14 cellular contexts compared by ENCODE assay signal in the genomic region with DNA sequence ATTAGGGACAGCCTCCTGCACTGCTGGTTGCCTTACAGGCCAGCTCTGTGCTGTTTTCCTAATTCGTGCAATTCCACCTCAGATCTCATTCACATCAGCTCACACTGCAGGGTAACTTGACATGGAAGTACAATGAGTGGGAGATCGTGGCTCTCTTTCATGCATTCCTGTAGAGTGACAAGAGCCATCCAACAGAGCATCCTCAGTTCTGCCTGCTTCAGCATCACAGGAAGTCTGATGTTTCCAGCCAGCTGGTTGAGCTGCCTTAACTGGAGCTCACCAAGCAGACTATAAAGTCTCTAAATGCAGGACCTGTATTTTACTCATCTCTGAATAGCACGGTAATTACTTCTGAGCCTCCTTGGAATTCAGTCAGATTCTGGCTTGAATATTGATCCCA. TPM values are rescaled to one million over a fixed set of nuclear protein-coding genes. Genes with fewer than 3 reads are reported as not detected.
DNase-seq lines count a peak whose midpoint lies in the region; ATAC-seq and TF ChIP-seq lines count a peak whose summit lies in the region.
"Had no signal": no experiment of that assay in that cellular context is flagged by ENCODE, and none has a peak within 500 bp of the region (broad histone marks: within the 10 kb centered on the region; RNA-seq: fewer than 3 reads in every experiment).

No MANE protein-coding gene starts in this region.

- peak overlapping the region; percentile 83 to 88 for H3K27ac ChIP-seq in thoracic aorta
- H3K27ac ChIP-seq: HL-60 had no signal

- no peak overlapping the region for H3K4me3 ChIP-seq in thoracic aorta
- H3K4me3 ChIP-seq: testis had no signal

- ATAC-seq in thoracic aorta (ENCODE audit: insufficient number of reproducible peaks, low FRiP score, low read depth): no peak
- no peak for ATAC-seq in GM19463 (IDR thresholded peaks at IDR 0.05; ENCODE audit: unreplicated experiment)

- H3K4me3 Mint-ChIP-seq in activated naive CD4-positive, alpha-beta T cell treated with anti-CD3 and anti-CD28 coated beads, Interleukin-2, amount 10 ng/mL, durations not matched to agents 7 days and 5 days: peak overlapping the region; percentile 79
- peak overlapping the region; percentile 9 to 86 (median 82) for H3K4me3 Mint-ChIP-seq in immature natural killer cell

- peaks cover 51% of the 10 kb centered on the region for H3K4me1 Mint-ChIP-seq in activated naive CD4-positive, alpha-beta T cell treated with anti-CD3 and anti-CD28 coated beads, Interleukin-2, amount 10 ng/mL, durations not matched to agents 7 days and 5 days
- peaks cover 43 to 45% of the 10 kb centered on the region in 2 donors for H3K4me1 Mint-ChIP-seq in immature natural killer cell

- H3K27ac Mint-ChIP-seq in activated naive CD4-positive, alpha-beta T cell treated with anti-CD3 and anti-CD28 coated beads, Interleukin-2, amount 10 ng/mL, durations not matched to agents 7 days and 5 days: no peak overlapping the region
- peak overlapping the region in 5 of 6 donors; percentile 40 to 91 (median 86) for H3K27ac Mint-ChIP-seq in immature natural killer cell

- no peaks in the 10 kb centered on the region for H3K27me3 ChIP-seq in thoracic aorta (replicated peaks; ENCODE audit: insufficient read depth)
- H3K27me3 ChIP-seq: testis had no signal

- peaks cover 8% of the 10 kb centered on the region for H3K27me3 Mint-ChIP-seq in activated naive CD4-positive, alpha-beta T cell treated with anti-CD3 and anti-CD28 coated beads, Interleukin-2, amount 10 ng/mL, durations not matched to agents 7 days and 5 days
- peaks cover 2 to 5% (median 4%) of the 10 kb centered on the region in 3 donors for H3K27me3 Mint-ChIP-seq in immature natural killer cell (ENCODE audit: low read depth in 3 of 3)

- no peaks in the 10 kb centered on the region for H3K36me3 ChIP-seq in thoracic aorta

- no peaks in the 10 kb centered on the region for H3K9me3 Mint-ChIP-seq in activated naive CD4-positive, alpha-beta T cell treated with anti-CD3 and anti-CD28 coated beads, Interleukin-2, amount 10 ng/mL, durations not matched to agents 7 days and 5 days
- H3K9me3 Mint-ChIP-seq in immature natural killer cell: no peaks in the 10 kb centered on the region

- peaks cover 12% of the 10 kb centered on the region for H3K36me3 Mint-ChIP-seq in activated naive CD4-positive, alpha-beta T cell treated with anti-CD3 and anti-CD28 coated beads, Interleukin-2, amount 10 ng/mL, durations not matched to agents 7 days and 5 days
- H3K36me3 Mint-ChIP-seq in immature natural killer cell: peaks cover 0 to 2% (median 0%) of the 10 kb centered on the region in 3 donors

- peak; percentile 27 for DNase-seq in activated naive CD4-positive, alpha-beta T cell treated with anti-CD3 and anti-CD28 coated beads, Interleukin-2, amount 10 ng/mL, durations not matched to agents 7 days and 5 days
- no peak for DNase-seq in activated naive CD4-positive, alpha-beta T cell treated with Interleukin-2 at 50 U/mL for 16 hours
- DNase-seq in NCI-H69 (lab: John Stamatoyannopoulos, UW) (peak; percentile 38), immature natural killer cell (no peak), thoracic aorta (ENCODE audit: low spot score) (no peak), nucleus accumbens (lab: John Stamatoyannopoulos, UW) (no peak), NCI-H1048 (lab: John Stamatoyannopoulos, UW) (no peak)
- DNase-seq: C1 segment of cervical spinal cord; central memory CD4-positive, alpha-beta T cell; NCI-H1417 treated with DMSO at 0.1 percent for 48 hours; stimulated activated CD4-positive, alpha-beta T cell treated with anti-CD3 and anti-CD28 coated beads, Interleukin-4, amount 100 ng/mL, for 24 hours; testis had no signal

- TF ChIP-seq CTCF in thoracic aorta (IDR thresholded peaks at IDR 0.05): no peak

- no peaks in the 10 kb centered on the region for H3K9me3 ChIP-seq in thoracic aorta
- H3K9me3 ChIP-seq: testis had no signal

- H3K4me1 ChIP-seq in thoracic aorta (ENCODE audit: control insufficient read depth in 1 of 2, low read depth in 2 of 2): peaks cover 12 to 30% of the 10 kb centered on the region in 2 donors

- CTCF ChIA-PET in activated naive CD4-positive, alpha-beta T cell treated with anti-CD3 and anti-CD28 coated beads, Interleukin-2, amount 10 ng/mL, durations not matched to agents 7 days and 5 days (lab: Charles Lee): interaction anchor here (2.2 kb wide), 1 partner anchor 206 kb away, joined by 7 read pairs; the partner anchor contains the start of gene SNAPC5

RNA-seq across cellular contexts. Expression of gene DIS3L, which starts 1.6 kb away (rescaled TPM):
- polyA plus RNA-seq in immature natural killer cell: 10 to 100 TPM; 27.6 to 38.2 (median 27.8) TPM
- total RNA-seq in thoracic aorta: 10 to 100 TPM; 36.8 to 45.1 TPM

RNA-seq across cellular contexts. Expression of gene MEGF11, which starts 38.3 kb away (rescaled TPM):
- polyA plus RNA-seq in immature natural killer cell: not detected
- not detected for total RNA-seq in thoracic aorta

Comparison
In these comparisons a context has a peak if more than half of its experiments do, and no peak if none do; other contexts are left out.
1. DNase-seq: peak in activated naive CD4-positive, alpha-beta T cell treated with anti-CD3 and anti-CD28 coated beads, Interleukin-2, amount 10 ng/mL, durations not matched to agents 7 days and 5 days (single experiment) and NCI-H69 (single experiment); none in activated naive CD4-positive, alpha-beta T cell treated with Interleukin-2 at 50 U/mL for 16 hours (single experiment), immature natural killer cell (0 of 3), thoracic aorta (single experiment), nucleus accumbens (0 of 56) and NCI-H1048 (single experiment).